Comparison of ENCODE assay signal across 20 cellular contexts in the genomic region with DNA sequence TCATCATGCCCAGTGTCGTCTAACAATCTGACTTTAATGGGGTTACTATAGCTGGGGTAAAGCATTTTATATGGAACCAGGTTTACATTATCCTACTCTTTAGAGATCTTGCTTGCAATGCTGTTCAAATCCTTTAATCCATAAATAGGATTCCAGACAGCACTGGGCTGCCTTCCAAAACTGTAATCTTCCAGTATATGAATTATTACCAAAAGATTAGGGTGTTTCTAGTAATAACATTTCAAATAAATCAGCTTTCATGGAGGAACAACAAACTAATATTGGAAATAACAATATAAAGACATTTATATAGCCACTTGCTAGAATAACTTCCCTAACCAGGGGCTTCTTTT.
"Had no signal": no experiment of that assay in that cellular context is flagged by ENCODE, and none has a peak within 500 bp of the region (broad histone marks: within the 10 kb centered on the region; RNA-seq: fewer than 3 reads in every experiment).

No MANE protein-coding gene starts in this region.

- H3K36me3 ChIP-seq: heart left ventricle, pancreas, right lobe of liver, tibial nerve had no signal

- H3K4me3 ChIP-seq: dorsolateral prefrontal cortex, heart left ventricle, mucosa of descending colon, pancreas, right lobe of liver, testis, tibial nerve had no signal

- H3K36me3 Mint-ChIP-seq: natural killer cell; stimulated activated naive B cell treated with anti-CD40 and anti-IgM and Interleukin-4, amounts not matched to agents 10 μg/mL and 1 μg/mL and 100 μg/mL, for 72 hours had no signal

- DNase-seq: cortex of kidney; dorsolateral prefrontal cortex; effector CD8-positive, alpha-beta T cell; foreskin melanocyte; heart left ventricle; hypothalamus; kidney glomerular epithelial cell; mammary epithelial cell; mucosa of descending colon; natural killer cell; occipital lobe; pancreas; right lobe of liver; stimulated activated CD4-positive, alpha-beta T cell treated with anti-CD3 and anti-CD28 coated beads, Interleukin-2, amount 100 ng/mL, for 24 hours; stimulated activated CD4-positive, alpha-beta T cell treated with anti-CD3 and anti-CD28 coated beads, Interleukin-4, amount 100 ng/mL, for 4 hours; stimulated activated naive B cell treated with anti-CD40 and anti-IgM and Interleukin-4, amounts not matched to agents 10 μg/mL and 1 μg/mL and 100 μg/mL, for 72 hours; stimulated activated naive CD8-positive, alpha-beta T cell treated with anti-CD3 and anti-CD28 coated beads, Interleukin-15, amount 100 ng/mL, for 72 hours; testis had no signal

- H3K27me3 ChIP-seq: pancreas, right lobe of liver, testis had no signal

- H3K27ac Mint-ChIP-seq: natural killer cell; progenitor cell of endocrine pancreas; stimulated activated naive B cell treated with anti-CD40 and anti-IgM and Interleukin-4, amounts not matched to agents 10 μg/mL and 1 μg/mL and 100 μg/mL, for 72 hours; stimulated activated naive CD8-positive, alpha-beta T cell treated with anti-CD3 and anti-CD28 coated beads, Interleukin-15, amount 100 ng/mL, for 72 hours had no signal

- H3K27ac ChIP-seq: dorsolateral prefrontal cortex, heart left ventricle, pancreas, testis, tibial nerve had no signal

- H3K4me1 ChIP-seq: heart left ventricle, pancreas, testis, tibial nerve had no signal

- H3K9me3 Mint-ChIP-seq: natural killer cell; stimulated activated naive B cell treated with anti-CD40 and anti-IgM and Interleukin-4, amounts not matched to agents 10 μg/mL and 1 μg/mL and 100 μg/mL, for 72 hours; stimulated activated naive CD8-positive, alpha-beta T cell treated with anti-CD3 and anti-CD28 coated beads, Interleukin-15, amount 100 ng/mL, for 72 hours had no signal

- H3K9me3 ChIP-seq: heart left ventricle, mucosa of descending colon, pancreas, right lobe of liver, testis, tibial nerve had no signal

- H3K4me3 Mint-ChIP-seq: natural killer cell; stimulated activated naive B cell treated with anti-CD40 and anti-IgM and Interleukin-4, amounts not matched to agents 10 μg/mL and 1 μg/mL and 100 μg/mL, for 72 hours; stimulated activated naive CD8-positive, alpha-beta T cell treated with anti-CD3 and anti-CD28 coated beads, Interleukin-15, amount 100 ng/mL, for 72 hours had no signal

- ATAC-seq: heart left ventricle; mucosa of descending colon; natural killer cell; pancreas; stimulated activated naive B cell treated with anti-CD40 and anti-IgM and Interleukin-4, amounts not matched to agents 10 μg/mL and 1 μg/mL and 100 μg/mL, for 72 hours; stimulated activated naive CD8-positive, alpha-beta T cell treated with anti-CD3 and anti-CD28 coated beads, Interleukin-15, amount 100 ng/mL, for 72 hours had no signal

- H3K4me1 Mint-ChIP-seq: natural killer cell; stimulated activated naive CD8-positive, alpha-beta T cell treated with anti-CD3 and anti-CD28 coated beads, Interleukin-15, amount 100 ng/mL, for 72 hours had no signal
